In the genomic region with DNA sequence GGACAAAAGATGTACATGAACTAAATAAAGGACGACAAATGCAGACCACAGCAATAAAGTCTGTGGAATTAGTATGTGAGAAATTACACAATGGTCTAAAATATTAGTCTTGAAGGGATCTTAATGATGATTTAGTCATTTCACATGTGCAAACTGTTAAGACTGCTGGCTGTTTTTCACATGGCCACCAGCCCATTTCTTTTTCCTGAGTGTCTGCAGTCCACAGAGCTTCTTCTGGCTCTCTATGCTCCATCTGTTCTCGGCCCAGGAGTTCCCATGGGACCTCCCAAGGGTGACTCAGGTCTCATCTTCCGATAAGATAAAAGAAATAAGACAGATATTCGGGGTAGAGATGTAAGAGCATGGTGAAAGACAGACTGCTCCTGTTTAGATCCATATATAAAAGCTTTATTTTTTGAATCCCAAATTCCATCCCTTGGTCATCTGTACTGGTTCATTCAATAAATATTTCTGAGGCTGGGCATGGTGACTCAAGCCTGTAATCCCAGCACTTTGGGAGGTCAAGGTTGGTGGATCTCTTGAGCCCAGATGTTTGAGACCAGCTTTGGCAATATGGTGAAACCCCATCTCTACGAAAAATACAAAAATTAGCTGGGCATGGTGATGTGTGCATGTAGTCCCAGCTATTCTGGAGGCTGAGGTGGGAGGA, we compare ENCODE assay signal across 26 cellular contexts. TPM values are rescaled to one million over a fixed set of nuclear protein-coding genes. Genes with fewer than 3 reads are reported as not detected.
"Had no signal": no experiment of that assay in that cellular context is flagged by ENCODE, and none has a peak within 500 bp of the region (broad histone marks: within the 10 kb centered on the region; RNA-seq: fewer than 3 reads in every experiment).

No MANE protein-coding gene starts in this region.

- H3K36me3 ChIP-seq: cardiac muscle cell had no signal

- FAIRE-seq: astrocyte had no signal

- H3K4me3 ChIP-seq: cardiac muscle cell had no signal

- H3K27ac ChIP-seq: cardiac muscle cell, RWPE1 had no signal

- ATAC-seq: activated naive CD4-positive, alpha-beta T cell treated with anti-CD3 and anti-CD28 coated beads, Interleukin-2, amount 50 U/mL, for 72 hours; activated naive CD8-positive, alpha-beta T cell treated with anti-CD3 and anti-CD28 coated beads, Interleukin-2, amount 50 U/mL, for 24 hours; activated T-cell treated with anti-CD3 and anti-CD28 coated beads, Interleukin-2, amount 50 U/mL, for 4 hours; Panc1 had no signal

- DNase-seq: activated CD4-positive, alpha-beta memory T cell treated with anti-CD3 and anti-CD28 coated beads for 36 hours; activated CD4-positive, alpha-beta T cell treated with anti-CD3 and anti-CD28 coated beads, Interleukin-2, amount 10 ng/mL, durations not matched to agents 7 days and 5 days; activated CD4-positive, CD25-positive, alpha-beta regulatory T cell treated with anti-CD3 and anti-CD28 coated beads, Interleukin-2, amount 50 U/mL, for 72 hours; activated CD8-positive, alpha-beta memory T cell treated with anti-CD3 and anti-CD28 coated beads for 24 hours; activated effector memory CD4-positive, alpha-beta T cell treated with anti-CD3 and anti-CD28 coated beads, Interleukin-2, amount 50 U/mL, for 16 hours; activated naive CD4-positive, alpha-beta T cell treated with Interleukin-2 at 50 U/mL for 16 hours; activated naive CD8-positive, alpha-beta T cell treated with anti-CD3 and anti-CD28 coated beads, Interleukin-2, amount 50 U/mL, for 24 hours; activated T-cell treated with anti-CD3 and anti-CD28 coated beads, Interleukin-2, amount 50 U/mL, for 4 hours; amygdala; MM.1S; NCI-H1105; NCI-H1436; NCI-H1694 treated with DMSO at 0.1 percent for 48 hours; NCI-H2029 treated with DMSO at 0.1 percent for 48 hours; NCI-H345; NCI-H510A; NCI-H526 treated with DMSO at 0.1 percent for 48 hours; NCI-H82; SHP77 treated with DMSO at 0.1 percent for 48 hours had no signal

- H3K27me3 ChIP-seq: cardiac muscle cell had no signal

RNA-seq across cellular contexts. Expression of a gene that starts 20.1 kb away (rescaled TPM):
- total RNA-seq: cardiac muscle cell, OCI-LY7, SK-MEL-5 had no signal
- polyA plus RNA-seq: cardiac muscle cell had no signal

RNA-seq across cellular contexts. Expression of a gene that starts 24.1 kb away (rescaled TPM):
- total RNA-seq: OCI-LY7 had no signal
